In the genomic region with DNA sequence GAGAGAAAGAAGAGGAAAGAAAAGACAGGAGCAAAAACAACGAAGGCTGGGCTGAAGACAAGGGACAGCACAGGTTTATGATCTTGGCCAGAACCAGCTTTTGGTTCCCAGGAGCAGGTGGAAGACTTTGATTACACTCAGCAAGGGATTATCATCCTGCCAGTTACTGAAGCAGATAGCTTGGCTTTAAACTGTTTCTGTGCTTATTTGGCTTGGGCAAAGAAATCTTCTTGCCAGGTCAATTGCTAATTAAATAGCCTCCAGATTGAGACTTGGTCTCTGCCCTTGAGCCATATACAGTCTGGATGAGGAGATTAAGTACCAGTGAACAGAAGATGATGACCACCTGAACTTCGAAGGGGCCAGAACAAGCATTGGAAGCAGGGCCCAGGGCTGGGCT, we compare ENCODE assay signal across 33 cellular contexts. TPM values are rescaled to one million over a fixed set of nuclear protein-coding genes. Genes with fewer than 3 reads are reported as not detected.
"Had no signal": no experiment of that assay in that cellular context is flagged by ENCODE, and none has a peak within 500 bp of the region (broad histone marks: within the 10 kb centered on the region; RNA-seq: fewer than 3 reads in every experiment).

No MANE protein-coding gene starts in this region.

- H3K36me3 ChIP-seq: SJCRH30 had no signal

- H3K4me1 ChIP-seq: SJCRH30 had no signal

- ATAC-seq: Panc1, Right ventricle myocardium inferior, SK-N-SH treated with all-trans-retinoic acid at 6 μM for 48 hours had no signal

- H3K4me3 ChIP-seq: PC-9, SJCRH30, SK-N-MC had no signal

- H3K9me3 ChIP-seq: SJCRH30 had no signal

- DNase-seq: Karpas-422, MM.1S, MV-4-11, NCI-H1092, NCI-H1105, NCI-H1417 treated with DMSO at 0.1 percent for 48 hours, NCI-H1436 treated with DMSO at 0.1 percent for 48 hours, NCI-H1694 treated with DMSO at 0.1 percent for 48 hours, NCI-H187 treated with DMSO at 0.1 percent for 48 hours, NCI-H2029, NCI-H2081, NCI-H2171 treated with DMSO at 0.1 percent for 48 hours, NCI-H2227 treated with DMSO at 0.1 percent for 48 hours, NCI-H345, NCI-H446, NCI-H510A treated with DMSO at 0.1 percent for 48 hours, NCI-H524 treated with DMSO at 0.1 percent for 48 hours, NCI-H526 treated with DMSO at 0.1 percent for 48 hours, NCI-H774, PC-9, SHP77, SIG-M5, SJCRH30 had no signal

RNA-seq across cellular contexts. Expression of gene GRP, which starts 22.3 kb away (rescaled TPM):
- total RNA-seq: LHCN-M2, MCF 10A, NCI-H460, OCI-LY7, PC-9, Right ventricle myocardium inferior, RPMI7951, SK-MEL-5 had no signal
